In genomic region chr1:53535846-53536245, GRCh38 we compare ENCODE assay signal across 1 cellular context.
TF ChIP-seq lines count a peak whose summit lies in the region.

No MANE protein-coding gene starts in this region.

TF ChIP-seq in SK-N-SH, 30 proteins besides CTCF, POLR2A, EP300 and RAD21 (continued from another document):
- TF ChIP-seq, protein P1, sequence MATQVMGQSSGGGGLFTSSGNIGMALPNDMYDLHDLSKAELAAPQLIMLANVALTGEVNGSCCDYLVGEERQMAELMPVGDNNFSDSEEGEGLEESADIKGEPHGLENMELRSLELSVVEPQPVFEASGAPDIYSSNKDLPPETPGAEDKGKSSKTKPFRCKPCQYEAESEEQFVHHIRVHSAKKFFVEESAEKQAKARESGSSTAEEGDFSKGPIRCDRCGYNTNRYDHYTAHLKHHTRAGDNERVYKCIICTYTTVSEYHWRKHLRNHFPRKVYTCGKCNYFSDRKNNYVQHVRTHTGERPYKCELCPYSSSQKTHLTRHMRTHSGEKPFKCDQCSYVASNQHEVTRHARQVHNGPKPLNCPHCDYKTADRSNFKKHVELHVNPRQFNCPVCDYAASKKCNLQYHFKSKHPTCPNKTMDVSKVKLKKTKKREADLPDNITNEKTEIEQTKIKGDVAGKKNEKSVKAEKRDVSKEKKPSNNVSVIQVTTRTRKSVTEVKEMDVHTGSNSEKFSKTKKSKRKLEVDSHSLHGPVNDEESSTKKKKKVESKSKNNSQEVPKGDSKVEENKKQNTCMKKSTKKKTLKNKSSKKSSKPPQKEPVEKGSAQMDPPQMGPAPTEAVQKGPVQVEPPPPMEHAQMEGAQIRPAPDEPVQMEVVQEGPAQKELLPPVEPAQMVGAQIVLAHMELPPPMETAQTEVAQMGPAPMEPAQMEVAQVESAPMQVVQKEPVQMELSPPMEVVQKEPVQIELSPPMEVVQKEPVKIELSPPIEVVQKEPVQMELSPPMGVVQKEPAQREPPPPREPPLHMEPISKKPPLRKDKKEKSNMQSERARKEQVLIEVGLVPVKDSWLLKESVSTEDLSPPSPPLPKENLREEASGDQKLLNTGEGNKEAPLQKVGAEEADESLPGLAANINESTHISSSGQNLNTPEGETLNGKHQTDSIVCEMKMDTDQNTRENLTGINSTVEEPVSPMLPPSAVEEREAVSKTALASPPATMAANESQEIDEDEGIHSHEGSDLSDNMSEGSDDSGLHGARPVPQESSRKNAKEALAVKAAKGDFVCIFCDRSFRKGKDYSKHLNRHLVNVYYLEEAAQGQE (IDR thresholded peaks at IDR 0.05; ENCODE audit: low read depth, low read length), result no peak
- peak; percentile 23; the same call in 1 of the 2 replicates for TF ChIP-seq TCF12 (IDR thresholded peaks at IDR 0.05)
